In the genomic region with DNA sequence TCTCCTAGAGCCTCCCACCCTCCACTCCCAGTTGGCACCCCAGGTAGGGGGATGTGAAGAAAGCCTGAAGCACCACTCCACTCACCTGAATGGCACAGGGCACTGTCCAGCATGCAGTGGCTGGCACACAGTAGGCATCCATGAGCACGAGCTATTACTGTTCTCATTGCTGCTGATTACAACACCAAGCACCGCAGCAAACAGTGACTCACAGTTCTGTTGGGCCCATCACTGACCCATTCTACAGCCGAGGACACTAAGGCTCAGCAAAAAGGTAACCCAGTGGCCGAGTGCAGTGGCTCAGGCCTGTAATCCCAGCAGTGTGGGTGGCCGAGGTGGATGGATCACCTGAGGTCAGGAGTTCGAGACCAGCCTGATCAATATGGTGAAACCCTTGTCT, we compare ENCODE assay signal across 16 cellular contexts. TPM values are rescaled to one million over a fixed set of nuclear protein-coding genes. Genes with fewer than 3 reads are reported as not detected.
DNase-seq lines count a peak whose midpoint lies in the region; ATAC-seq and TF ChIP-seq lines count a peak whose summit lies in the region.
"Had no signal": no experiment of that assay in that cellular context is flagged by ENCODE, and none has a peak within 500 bp of the region (broad histone marks: within the 10 kb centered on the region; RNA-seq: fewer than 3 reads in every experiment).

No MANE protein-coding gene starts in this region.

- no peak for TF ChIP-seq CTCF in activated CD8-positive, alpha-beta T cell treated with anti-CD3 and anti-CD28 coated beads for 36 hours (IDR thresholded peaks at IDR 0.05)
- TF ChIP-seq CTCF in OCI-LY3 (IDR thresholded peaks at IDR 0.05; ENCODE audit: low read depth, low read length): no peak

- no peaks in the 10 kb centered on the region for H4K20me1 ChIP-seq in OCI-LY3 (ENCODE audit: insufficient read depth, low read length)

- peaks cover 19% of the 10 kb centered on the region for H3K4me1 ChIP-seq in OCI-LY3 (ENCODE audit: low read length)

- H3K79me2 ChIP-seq in OCI-LY3 (ENCODE audit: low read length): no peaks in the 10 kb centered on the region

- no peak overlapping the region for H3K4me3 Mint-ChIP-seq in activated CD8-positive, alpha-beta T cell treated with anti-CD3 and anti-CD28 coated beads, Interleukin-2, amount 10 ng/mL, durations not matched to agents 7 days and 5 days
- no peak overlapping the region for H3K4me3 Mint-ChIP-seq in activated CD8-positive, alpha-beta T cell treated with anti-CD3 and anti-CD28 coated beads for 36 hours
- H3K4me3 Mint-ChIP-seq in naive thymus-derived CD8-positive, alpha-beta T cell: no peak overlapping the region
- no peak overlapping the region for H3K4me3 Mint-ChIP-seq in stimulated activated naive B cell treated with anti-CD40 and anti-IgM and Interleukin-4, amounts not matched to agents 10 μg/mL and 1 μg/mL and 100 μg/mL, for 72 hours
- H3K4me3 Mint-ChIP-seq: mesothelial cell of epicardium had no signal

- peaks cover 6% of the 10 kb centered on the region; the same call in 1 of the 2 replicates for H3K27me3 ChIP-seq in OCI-LY3 (ENCODE audit: low read depth, low read length)
- H3K27me3 ChIP-seq: ascending aorta had no signal

- H3K9me3 ChIP-seq in OCI-LY3 (ENCODE audit: insufficient read depth, low read length): no peaks in the 10 kb centered on the region
- H3K9me3 ChIP-seq: ascending aorta, sigmoid colon, tibial artery had no signal

- no peaks in the 10 kb centered on the region for H3K9me3 Mint-ChIP-seq in activated CD8-positive, alpha-beta T cell treated with anti-CD3 and anti-CD28 coated beads, Interleukin-2, amount 10 ng/mL, durations not matched to agents 7 days and 5 days (ENCODE audit: insufficient read depth)
- H3K9me3 Mint-ChIP-seq in activated CD8-positive, alpha-beta T cell treated with anti-CD3 and anti-CD28 coated beads for 36 hours: no peaks in the 10 kb centered on the region
- H3K9me3 Mint-ChIP-seq in naive thymus-derived CD8-positive, alpha-beta T cell: no peaks in the 10 kb centered on the region
- no peaks in the 10 kb centered on the region for H3K9me3 Mint-ChIP-seq in stimulated activated naive B cell treated with anti-CD40 and anti-IgM and Interleukin-4, amounts not matched to agents 10 μg/mL and 1 μg/mL and 100 μg/mL, for 72 hours
- H3K9me3 Mint-ChIP-seq: mesothelial cell of epicardium had no signal

- ATAC-seq in activated CD8-positive, alpha-beta T cell treated with anti-CD3 and anti-CD28 coated beads, Interleukin-2, amount 10 ng/mL, durations not matched to agents 7 days and 5 days: no peak
- no peak for ATAC-seq in activated CD8-positive, alpha-beta T cell treated with anti-CD3 and anti-CD28 coated beads for 36 hours
- ATAC-seq in naive thymus-derived CD8-positive, alpha-beta T cell: no peak
- ATAC-seq in stimulated activated naive B cell treated with anti-CD40 and anti-IgM and Interleukin-4, amounts not matched to agents 10 μg/mL and 1 μg/mL and 100 μg/mL, for 72 hours (replicated peaks): no peak

- intact Hi-C loops in activated CD8-positive, alpha-beta T cell treated with anti-CD3 and anti-CD28 coated beads for 36 hours (cut with micrococcal nuclease): no loop called here

- H3K36me3 Mint-ChIP-seq in activated CD8-positive, alpha-beta T cell treated with anti-CD3 and anti-CD28 coated beads, Interleukin-2, amount 10 ng/mL, durations not matched to agents 7 days and 5 days (ENCODE audit: low read depth): no peaks in the 10 kb centered on the region
- no peaks in the 10 kb centered on the region for H3K36me3 Mint-ChIP-seq in activated CD8-positive, alpha-beta T cell treated with anti-CD3 and anti-CD28 coated beads for 36 hours (ENCODE audit: low read depth)
- no peaks in the 10 kb centered on the region for H3K36me3 Mint-ChIP-seq in naive thymus-derived CD8-positive, alpha-beta T cell
- no peaks in the 10 kb centered on the region for H3K36me3 Mint-ChIP-seq in stimulated activated naive B cell treated with anti-CD40 and anti-IgM and Interleukin-4, amounts not matched to agents 10 μg/mL and 1 μg/mL and 100 μg/mL, for 72 hours
- H3K36me3 Mint-ChIP-seq: mesothelial cell of epicardium had no signal

- H3K27me3 Mint-ChIP-seq in activated CD8-positive, alpha-beta T cell treated with anti-CD3 and anti-CD28 coated beads, Interleukin-2, amount 10 ng/mL, durations not matched to agents 7 days and 5 days (ENCODE audit: low read depth): peaks cover 2% of the 10 kb centered on the region
- H3K27me3 Mint-ChIP-seq in activated CD8-positive, alpha-beta T cell treated with anti-CD3 and anti-CD28 coated beads for 36 hours: no peaks in the 10 kb centered on the region
- H3K27me3 Mint-ChIP-seq in naive thymus-derived CD8-positive, alpha-beta T cell: no peaks in the 10 kb centered on the region
- no peaks in the 10 kb centered on the region for H3K27me3 Mint-ChIP-seq in stimulated activated naive B cell treated with anti-CD40 and anti-IgM and Interleukin-4, amounts not matched to agents 10 μg/mL and 1 μg/mL and 100 μg/mL, for 72 hours

- peaks cover 70% of the 10 kb centered on the region for H3K4me1 Mint-ChIP-seq in activated CD8-positive, alpha-beta T cell treated with anti-CD3 and anti-CD28 coated beads, Interleukin-2, amount 10 ng/mL, durations not matched to agents 7 days and 5 days (ENCODE audit: low read depth)
- peaks cover 35% of the 10 kb centered on the region for H3K4me1 Mint-ChIP-seq in activated CD8-positive, alpha-beta T cell treated with anti-CD3 and anti-CD28 coated beads for 36 hours (ENCODE audit: low read depth)
- H3K4me1 Mint-ChIP-seq in naive thymus-derived CD8-positive, alpha-beta T cell: peaks cover 21 to 64% (median 46%) of the 10 kb centered on the region in 4 donors
- H3K4me1 Mint-ChIP-seq in stimulated activated naive B cell treated with anti-CD40 and anti-IgM and Interleukin-4, amounts not matched to agents 10 μg/mL and 1 μg/mL and 100 μg/mL, for 72 hours: peaks cover 15 to 26% of the 10 kb centered on the region in 2 donors

- no peak overlapping the region for H3K9ac ChIP-seq in OCI-LY3 (ENCODE audit: low read length)

- CTCF ChIA-PET in activated CD8-positive, alpha-beta T cell treated with anti-CD3 and anti-CD28 coated beads, Interleukin-2, amount 10 ng/mL, durations not matched to agents 7 days and 5 days (lab: Charles Lee): interaction anchor here (0.9 to 16.4 kb wide), 12 partner anchors 12 to 365 kb away, joined by 3 to 354 read pairs (median 6); a partner anchor contains a TSS
- CTCF ChIA-PET in activated CD8-positive, alpha-beta T cell treated with anti-CD3 and anti-CD28 coated beads for 36 hours (lab: Charles Lee): interaction anchor here (0.6 to 23.9 kb wide), 11 partner anchors 9 to 68 kb away, joined by 3 to 376 read pairs (median 6); a partner anchor contains a TSS

- H3K4me3 ChIP-seq in OCI-LY3 (ENCODE audit: low read length): no peak overlapping the region
- H3K4me3 ChIP-seq: ascending aorta, sigmoid colon, SK-N-MC, tibial artery had no signal

- H2AFZ ChIP-seq in OCI-LY3 (ENCODE audit: low read depth, low read length): no peak overlapping the region

- H3K27ac Mint-ChIP-seq in activated CD8-positive, alpha-beta T cell treated with anti-CD3 and anti-CD28 coated beads, Interleukin-2, amount 10 ng/mL, durations not matched to agents 7 days and 5 days: peak overlapping the region; percentile 77
- H3K27ac Mint-ChIP-seq in activated CD8-positive, alpha-beta T cell treated with anti-CD3 and anti-CD28 coated beads for 36 hours: no peak overlapping the region
- peak overlapping the region in 6 of 10 donors; percentile 22 to 91 (median 80) for H3K27ac Mint-ChIP-seq in naive thymus-derived CD8-positive, alpha-beta T cell
- no peak overlapping the region for H3K27ac Mint-ChIP-seq in stimulated activated naive B cell treated with anti-CD40 and anti-IgM and Interleukin-4, amounts not matched to agents 10 μg/mL and 1 μg/mL and 100 μg/mL, for 72 hours
- H3K27ac Mint-ChIP-seq: mesothelial cell of epicardium had no signal

- peak overlapping the region; percentile 49 for H3K4me2 ChIP-seq in OCI-LY3 (ENCODE audit: low read length)

- no peaks in the 10 kb centered on the region for H3K36me3 ChIP-seq in OCI-LY3 (replicated peaks; ENCODE audit: low read depth, low read length)
- H3K36me3 ChIP-seq: ascending aorta, sigmoid colon, tibial artery had no signal

- no peak for DNase-seq in activated CD8-positive, alpha-beta T cell treated with anti-CD3 and anti-CD28 coated beads, Interleukin-2, amount 10 ng/mL, durations not matched to agents 7 days and 5 days
- no peak for DNase-seq in activated CD8-positive, alpha-beta T cell treated with anti-CD3 and anti-CD28 coated beads for 36 hours
- no peak for DNase-seq in naive thymus-derived CD8-positive, alpha-beta T cell
- no peak for DNase-seq in stimulated activated naive B cell treated with anti-CD40 and anti-IgM and Interleukin-4, amounts not matched to agents 10 μg/mL and 1 μg/mL and 100 μg/mL, for 72 hours
- DNase-seq in kidney glomerular epithelial cell (lab: John Stamatoyannopoulos, UW): no peak
- DNase-seq: NCI-H1694, sigmoid colon, tibial artery had no signal

- H3K27ac ChIP-seq in OCI-LY3 (ENCODE audit: low read length): no peak overlapping the region
- H3K27ac ChIP-seq: ascending aorta, epithelial cell of prostate, sigmoid colon, SK-N-MC, tibial artery had no signal

- POLR2A ChIA-PET in activated CD8-positive, alpha-beta T cell treated with anti-CD3 and anti-CD28 coated beads, Interleukin-2, amount 10 ng/mL, durations not matched to agents 7 days and 5 days (lab: Charles Lee): interaction anchor here (0.6 to 2.0 kb wide), 5 partner anchors 21 to 116 kb away, joined by 3 to 8 read pairs (median 4); a partner anchor contains a TSS
- POLR2A ChIA-PET in activated CD8-positive, alpha-beta T cell treated with anti-CD3 and anti-CD28 coated beads for 36 hours (lab: Charles Lee): interaction anchor here (0.9 to 1.6 kb wide), 6 partner anchors 9 to 38 kb away, joined by 3 to 5 read pairs (median 4); a partner anchor contains a TSS
- POLR2A ChIA-PET in naive thymus-derived CD8-positive, alpha-beta T cell (lab: Charles Lee): interaction anchor here (0.6 to 15.9 kb wide), 11 partner anchors 8 to 860 kb away, joined by 3 to 261 read pairs (median 3); a partner anchor contains a TSS

RNA-seq across cellular contexts. Expression of a gene that starts 2.7 kb away (rescaled TPM):
- under 1 TPM; 0.23 to 0.26 TPM for total RNA-seq in activated CD8-positive, alpha-beta T cell treated with anti-CD3 and anti-CD28 coated beads, Interleukin-2, amount 10 ng/mL, durations not matched to agents 7 days and 5 days
- total RNA-seq in activated CD8-positive, alpha-beta T cell treated with anti-CD3 and anti-CD28 coated beads for 36 hours: under 1 TPM; 0.09 to 0.25 TPM
- under 1 TPM in 1 of 2 experiments, not detected in 1; 0.26 TPM for total RNA-seq in naive thymus-derived CD8-positive, alpha-beta T cell
- not detected for polyA plus RNA-seq in naive thymus-derived CD8-positive, alpha-beta T cell
- total RNA-seq: A673, ascending aorta, LHCN-M2, sigmoid colon had no signal
- polyA plus RNA-seq: keratinocyte, sigmoid colon had no signal

RNA-seq across cellular contexts. Expression of a gene that starts 16.0 kb away (rescaled TPM):
- not detected for total RNA-seq in activated CD8-positive, alpha-beta T cell treated with anti-CD3 and anti-CD28 coated beads, Interleukin-2, amount 10 ng/mL, durations not matched to agents 7 days and 5 days
- not detected for total RNA-seq in activated CD8-positive, alpha-beta T cell treated with anti-CD3 and anti-CD28 coated beads for 36 hours
- total RNA-seq in naive thymus-derived CD8-positive, alpha-beta T cell: not detected
- not detected for polyA plus RNA-seq in naive thymus-derived CD8-positive, alpha-beta T cell

RNA-seq across cellular contexts. Expression of a gene that starts 30.9 kb away (rescaled TPM):
- total RNA-seq in activated CD8-positive, alpha-beta T cell treated with anti-CD3 and anti-CD28 coated beads, Interleukin-2, amount 10 ng/mL, durations not matched to agents 7 days and 5 days: 1,000 to 10,000 TPM; 1,836 to 1,884 TPM
- 100 to 1,000 TPM; 971 to 974 TPM for total RNA-seq in activated CD8-positive, alpha-beta T cell treated with anti-CD3 and anti-CD28 coated beads for 36 hours
- total RNA-seq in naive thymus-derived CD8-positive, alpha-beta T cell: 100 to 1,000 TPM; 363 to 375 TPM
- 1,000 to 10,000 TPM; 1,686 to 2,118 (median 1,952) TPM for polyA plus RNA-seq in naive thymus-derived CD8-positive, alpha-beta T cell

RNA-seq across cellular contexts. Expression of a gene that starts 38.5 kb away (rescaled TPM):
- 10 to 100 TPM; 10.8 to 12.1 TPM for total RNA-seq in activated CD8-positive, alpha-beta T cell treated with anti-CD3 and anti-CD28 coated beads, Interleukin-2, amount 10 ng/mL, durations not matched to agents 7 days and 5 days
- total RNA-seq in activated CD8-positive, alpha-beta T cell treated with anti-CD3 and anti-CD28 coated beads for 36 hours: 1 to 10 TPM; 6.1 to 7.5 TPM
- total RNA-seq in naive thymus-derived CD8-positive, alpha-beta T cell: 1 to 10 TPM; 8.9 to 9.2 TPM
- polyA plus RNA-seq in naive thymus-derived CD8-positive, alpha-beta T cell: 1 to 10 TPM in 1 of 3 donors, under 1 TPM in 2; 0.27 to 2.5 (median 0.90) TPM

RNA-seq across cellular contexts. Expression of a gene that starts 50.0 kb away (rescaled TPM):
- 10 to 100 TPM; 58.0 to 66.1 TPM for total RNA-seq in activated CD8-positive, alpha-beta T cell treated with anti-CD3 and anti-CD28 coated beads, Interleukin-2, amount 10 ng/mL, durations not matched to agents 7 days and 5 days
- total RNA-seq in activated CD8-positive, alpha-beta T cell treated with anti-CD3 and anti-CD28 coated beads for 36 hours: 1 to 10 TPM; 1.1 to 1.5 TPM
- under 1 TPM; 0.38 to 0.60 TPM for total RNA-seq in naive thymus-derived CD8-positive, alpha-beta T cell
- under 1 TPM; 0.36 to 0.94 (median 0.60) TPM for polyA plus RNA-seq in naive thymus-derived CD8-positive, alpha-beta T cell

Comparison
In these comparisons a context has a peak if more than half of its experiments do, and no peak if none do; other contexts are left out.
1. H3K27ac Mint-ChIP-seq: peak in activated CD8-positive, alpha-beta T cell treated with anti-CD3 and anti-CD28 coated beads, Interleukin-2, amount 10 ng/mL, durations not matched to agents 7 days and 5 days (single experiment) and naive thymus-derived CD8-positive, alpha-beta T cell (6 of 10); none in activated CD8-positive, alpha-beta T cell treated with anti-CD3 and anti-CD28 coated beads for 36 hours (single experiment) and stimulated activated naive B cell treated with anti-CD40 and anti-IgM and Interleukin-4, amounts not matched to agents 10 μg/mL and 1 μg/mL and 100 μg/mL, for 72 hours (single experiment).